ENCODE assay signal across 29 cellular contexts in the genomic region with DNA sequence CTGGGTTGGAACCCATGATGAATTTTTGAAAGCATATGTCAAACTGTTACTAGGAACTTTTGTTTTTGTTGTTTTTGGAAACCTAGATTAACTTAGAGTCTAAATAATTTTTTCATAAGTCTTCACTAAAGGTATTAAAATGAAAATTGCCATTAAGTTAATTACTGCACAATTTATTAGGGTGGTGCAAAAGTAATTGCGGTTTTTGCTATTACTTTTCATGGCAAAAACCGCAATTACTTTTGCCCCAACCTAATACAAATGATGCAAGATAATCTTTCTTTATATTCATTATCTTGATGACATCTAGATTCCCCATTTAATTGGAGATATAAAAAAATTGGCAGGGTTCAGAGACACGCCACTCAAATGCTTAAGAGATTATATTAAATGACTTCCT.
"Had no signal": no experiment of that assay in that cellular context is flagged by ENCODE, and none has a peak within 500 bp of the region (broad histone marks: within the 10 kb centered on the region; RNA-seq: fewer than 3 reads in every experiment).

No MANE protein-coding gene starts in this region.

- H3K27me3 ChIP-seq: stomach, suprapubic skin, testis, thyroid gland, tibial artery, tibial nerve, transverse colon, upper lobe of left lung, upper lobe of right lung, uterus, vagina had no signal

- H3K4me1 Mint-ChIP-seq: stimulated activated effector memory CD8-positive, alpha-beta T cell treated with anti-CD3 and anti-CD28 coated beads, Interleukin-12 subunit alpha, Interleukin-12 subunit beta, amount 100 ng/mL, for 72 hours; stimulated activated memory B cell treated with anti-CD40 and anti-IgM and Interleukin-4, amounts not matched to agents 10 μg/mL and 1 μg/mL and 100 μg/mL, for 72 hours; stimulated activated naive B cell treated with anti-CD40 and anti-IgM and Interleukin-4, amounts not matched to agents 10 μg/mL and 1 μg/mL and 100 μg/mL, for 72 hours; stimulated activated naive CD8-positive, alpha-beta T cell treated with anti-CD3 and anti-CD28 coated beads, Interleukin-15, amount 100 ng/mL, for 72 hours had no signal

- H3K27ac ChIP-seq: stomach, suprapubic skin, testis, thoracic aorta, thyroid gland, tibial artery, tibial nerve, transverse colon, upper lobe of left lung, upper lobe of right lung, uterus, vagina had no signal

- H3K4me3 Mint-ChIP-seq: stimulated activated effector memory CD8-positive, alpha-beta T cell treated with anti-CD3 and anti-CD28 coated beads, Interleukin-12 subunit alpha, Interleukin-12 subunit beta, amount 100 ng/mL, for 72 hours; stimulated activated memory B cell treated with anti-CD40 and anti-IgM and Interleukin-4, amounts not matched to agents 10 μg/mL and 1 μg/mL and 100 μg/mL, for 72 hours; stimulated activated naive B cell treated with anti-CD40 and anti-IgM and Interleukin-4, amounts not matched to agents 10 μg/mL and 1 μg/mL and 100 μg/mL, for 72 hours; stimulated activated naive CD8-positive, alpha-beta T cell treated with anti-CD3 and anti-CD28 coated beads, Interleukin-15, amount 100 ng/mL, for 72 hours; stimulated activated naive CD8-positive, alpha-beta T cell treated with anti-CD3 and anti-CD28 coated beads, Interleukin-15, Interleukin-2, amounts not matched to agents 100 ng/mL and 50 ng/mL, for 24 hours; type B pancreatic cell had no signal

- H3K27me3 Mint-ChIP-seq: stimulated activated memory B cell treated with anti-CD40 and anti-IgM and Interleukin-4, amounts not matched to agents 10 μg/mL and 1 μg/mL and 100 μg/mL, for 72 hours; stimulated activated naive B cell treated with anti-CD40 and anti-IgM and Interleukin-4, amounts not matched to agents 10 μg/mL and 1 μg/mL and 100 μg/mL, for 72 hours; stimulated activated naive CD8-positive, alpha-beta T cell treated with anti-CD3 and anti-CD28 coated beads, Interleukin-15, amount 100 ng/mL, for 72 hours; stimulated activated naive CD8-positive, alpha-beta T cell treated with anti-CD3 and anti-CD28 coated beads, Interleukin-15, Interleukin-2, amounts not matched to agents 100 ng/mL and 50 ng/mL, for 24 hours; type B pancreatic cell had no signal

- H3K36me3 ChIP-seq: stomach, suprapubic skin, thoracic aorta, thyroid gland, tibial artery, tibial nerve, transverse colon, upper lobe of left lung, upper lobe of right lung, uterus, vagina had no signal

- ATAC-seq: stimulated activated effector memory CD8-positive, alpha-beta T cell treated with anti-CD3 and anti-CD28 coated beads, Interleukin-12 subunit alpha, Interleukin-12 subunit beta, amount 100 ng/mL, for 72 hours; stimulated activated memory B cell treated with anti-CD40 and anti-IgM and Interleukin-4, amounts not matched to agents 10 μg/mL and 1 μg/mL and 100 μg/mL, for 72 hours; stimulated activated naive B cell treated with anti-CD40 and anti-IgM and Interleukin-4, amounts not matched to agents 10 μg/mL and 1 μg/mL and 100 μg/mL, for 72 hours; stimulated activated naive CD8-positive, alpha-beta T cell treated with anti-CD3 and anti-CD28 coated beads, Interleukin-15, amount 100 ng/mL, for 72 hours; stimulated activated naive CD8-positive, alpha-beta T cell treated with anti-CD3 and anti-CD28 coated beads, Interleukin-15, Interleukin-2, amounts not matched to agents 100 U/mL and 50 U/mL, for 24 hours; upper lobe of right lung had no signal

- H3K4me1 ChIP-seq: stomach, suprapubic skin, testis, thyroid gland, tibial artery, tibial nerve, transverse colon, upper lobe of left lung, upper lobe of right lung, uterus, vagina had no signal

- H3K9me3 ChIP-seq: testis, thoracic aorta, thyroid gland, tibial artery, transverse colon, upper lobe of left lung, upper lobe of right lung, uterus, vagina had no signal

- FAIRE-seq: urothelium cell line had no signal

- H3K4me3 ChIP-seq: stomach, suprapubic skin, testis, thoracic aorta, thyroid gland, tibial artery, tibial nerve, transverse colon, upper lobe of left lung, upper lobe of right lung, uterus, vagina had no signal

- H3K9me3 Mint-ChIP-seq: stimulated activated effector memory CD8-positive, alpha-beta T cell treated with anti-CD3 and anti-CD28 coated beads, Interleukin-12 subunit alpha, Interleukin-12 subunit beta, amount 100 ng/mL, for 72 hours; type B pancreatic cell had no signal

- H3K27ac Mint-ChIP-seq: stimulated activated effector memory CD8-positive, alpha-beta T cell treated with anti-CD3 and anti-CD28 coated beads, Interleukin-12 subunit alpha, Interleukin-12 subunit beta, amount 100 ng/mL, for 72 hours; stimulated activated memory B cell treated with anti-CD40 and anti-IgM and Interleukin-4, amounts not matched to agents 10 μg/mL and 1 μg/mL and 100 μg/mL, for 72 hours; stimulated activated naive B cell treated with anti-CD40 and anti-IgM and Interleukin-4, amounts not matched to agents 10 μg/mL and 1 μg/mL and 100 μg/mL, for 72 hours; stimulated activated naive CD8-positive, alpha-beta T cell treated with anti-CD3 and anti-CD28 coated beads, Interleukin-15, amount 100 ng/mL, for 72 hours; stimulated activated naive CD8-positive, alpha-beta T cell treated with anti-CD3 and anti-CD28 coated beads, Interleukin-15, Interleukin-2, amounts not matched to agents 100 ng/mL and 50 ng/mL, for 24 hours; type B pancreatic cell had no signal

- DNase-seq: stimulated activated CD4-positive, alpha-beta T cell treated with anti-CD3 and anti-CD28 coated beads, Interleukin-2, amount 100 ng/mL, for 48 hours; stimulated activated CD4-positive, alpha-beta T cell treated with anti-CD3 and anti-CD28 coated beads, Interleukin-4, amount 100 ng/mL, for 1 hour; stimulated activated CD4-positive, alpha-beta T cell treated with anti-CD3 and anti-CD28 coated beads, Interleukin-4, amount 100 ng/mL, for 24 hours; stimulated activated CD4-positive, alpha-beta T cell treated with anti-CD3 and anti-CD28 coated beads, Interleukin-4, amount 100 ng/mL, for 4 hours; stimulated activated CD8-positive, alpha-beta memory T cell treated with anti-CD3 and anti-CD28 coated beads, Interleukin-4, amount 100 ng/mL, for 48 hours; stimulated activated naive B cell treated with anti-CD40 and anti-IgM and Interleukin-4, amounts not matched to agents 10 μg/mL and 1 μg/mL and 100 μg/mL, for 72 hours; stimulated activated naive CD4-positive, alpha-beta T cell; stimulated activated naive CD4-positive, alpha-beta T cell treated with Interleukin-2 at 50 U/mL for 16 hours; stimulated activated naive CD8-positive, alpha-beta T cell treated with anti-CD3 and anti-CD28 coated beads, Interleukin-15, amount 100 ng/mL, for 72 hours; stimulated activated naive CD8-positive, alpha-beta T cell treated with anti-CD3 and anti-CD28 coated beads, Interleukin-15, Interleukin-2, amounts not matched to agents 100 U/mL and 50 U/mL, for 24 hours; stomach; substantia nigra; testis; thyroid gland; tibial artery; transverse colon; trophoblast cell; upper lobe of left lung; upper lobe of right lung; uterus had no signal

- H3K36me3 Mint-ChIP-seq: stimulated activated effector memory CD8-positive, alpha-beta T cell treated with anti-CD3 and anti-CD28 coated beads, Interleukin-12 subunit alpha, Interleukin-12 subunit beta, amount 100 ng/mL, for 72 hours; stimulated activated memory B cell treated with anti-CD40 and anti-IgM and Interleukin-4, amounts not matched to agents 10 μg/mL and 1 μg/mL and 100 μg/mL, for 72 hours; stimulated activated naive B cell treated with anti-CD40 and anti-IgM and Interleukin-4, amounts not matched to agents 10 μg/mL and 1 μg/mL and 100 μg/mL, for 72 hours; type B pancreatic cell had no signal
